ENCODE assay signal across 8 cellular contexts in the genomic region with DNA sequence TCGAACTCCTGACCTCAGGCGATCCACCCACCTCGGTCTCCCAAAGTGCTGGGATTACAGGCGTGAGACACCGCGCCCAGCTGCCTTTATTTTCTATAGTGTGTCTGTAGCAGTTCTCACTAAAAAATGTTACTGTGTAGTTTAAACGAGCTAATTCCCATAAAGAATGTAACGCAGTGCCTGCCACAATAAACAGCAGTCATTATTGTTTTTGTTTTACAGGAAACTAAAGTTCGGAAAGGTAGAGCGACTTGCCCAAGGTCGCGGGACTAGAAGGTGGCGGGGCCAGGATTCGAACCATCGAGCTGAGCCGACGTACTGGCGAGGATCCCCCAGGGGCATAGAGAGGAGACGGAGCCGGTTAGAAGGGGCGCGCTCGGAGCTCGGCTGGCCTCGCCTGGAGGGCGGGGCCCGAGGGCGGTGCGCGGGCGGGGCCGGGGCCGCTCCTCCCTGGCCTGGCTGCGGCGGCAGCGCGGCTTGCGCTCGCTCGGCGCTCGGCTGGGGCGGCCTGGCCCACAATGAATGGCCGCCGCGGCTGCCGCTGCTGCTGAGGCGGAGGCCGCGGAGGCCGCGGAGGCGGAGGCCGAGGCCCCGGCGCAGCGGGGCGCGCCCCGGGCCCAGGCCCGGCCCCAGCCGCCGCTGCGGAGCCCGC. TPM values are rescaled to one million over a fixed set of nuclear protein-coding genes. Genes with fewer than 3 reads are reported as not detected.
A peak's percentile ranks its signal among the peaks of the same experiment; 100 is the strongest.
DNase-seq lines count a peak whose midpoint lies in the region; ATAC-seq, FAIRE-seq and TF ChIP-seq lines count a peak whose summit lies in the region.

TSS of gene NACC1 (plus strand) at position 493 of the 652 bp plus-strand sequence. CDS start 16,944 bp downstream, outside the sequence.

- no peaks in the 10 kb centered on the region for H3K9me3 ChIP-seq in A549

- FAIRE-seq in A549 (lab: Jason Lieb, UNC), result no peak

- no peak; the same call in 1 of the 2 replicates for TF ChIP-seq POLR2A in A549 (IDR thresholded peaks at IDR 0.05; ENCODE audit: low read length)

- DNase-seq in A549 (ENCODE audit: low read depth in 1 of 2, low spot score in 1 of 2) (peak; percentile 86 to 87), NCI-H460 (ENCODE audit: extremely low read depth, low read depth) (peak; percentile 79), choroid plexus epithelial cell (ENCODE audit: low read depth) (peak; percentile 89)
- DNase-seq in activated CD4-positive, alpha-beta T cell treated with anti-CD3 and anti-CD28 coated beads for 4 hours, result peak; percentile 85 to 86
- peak; percentile 72 to 90 (median 82) for DNase-seq in stimulated activated CD4-positive, alpha-beta T cell treated with anti-CD3 and anti-CD28 coated beads, Interleukin-1b, Interleukin-23, amount 100 ng/mL, for 24 hours (ENCODE audit: low read depth in 4 of 4, low spot score in 1 of 4)

- no peak for TF ChIP-seq EP300 in A549 (IDR thresholded peaks at IDR 0.05)

- CTCF ChIA-PET in A549 (lab: Yijun Ruan, JAX), result interaction anchor here (1.2 to 2.2 kb wide), 4 partner anchors 13 to 140 kb away, joined by 4 read pairs; no protein-coding TSS in a partner anchor

- ATAC-seq in A549, result peak; percentile 88 to 90
- peak; percentile 59 for ATAC-seq in GM18868 (IDR thresholded peaks at IDR 0.05; ENCODE audit: unreplicated experiment)
- peak; percentile 67 for ATAC-seq in HG03175 (IDR thresholded peaks at IDR 0.05; ENCODE audit: unreplicated experiment)

- H3K4me1 ChIP-seq in A549, result peaks cover 25% of the 10 kb centered on the region

- no peak for TF ChIP-seq RAD21 in A549 (conservative IDR thresholded peaks at IDR 0.05 in 1 of 2, IDR thresholded peaks at IDR 0.05 in 1 of 2)

- H3K27me3 ChIP-seq in layer of hippocampus (ENCODE audit: control insufficient read depth, insufficient read depth, low read length), result no peaks in the 10 kb centered on the region

- H3K4me3 ChIP-seq in A549 (peak within 1 kb of the TSS; percentile 100), choroid plexus epithelial cell (ENCODE audit: low read depth, low read length) (peak within 1 kb of the TSS; percentile 94)

- H3K4me2 ChIP-seq in A549, result peak within 1 kb of the TSS; percentile 96

- under 1% methylated on average over 19 of the region's 65 CpGs for WGBS in A549 (ENCODE audit: missing lambda C conversion rate)

- TF ChIP-seq CTCF in A549 (IDR thresholded peaks at IDR 0.05), result no peak
- TF ChIP-seq CTCF in choroid plexus epithelial cell (conservative IDR thresholded peaks at IDR 0.05; ENCODE audit: low read depth, low read length), result no peak

- H3K27ac ChIP-seq in A549 (peak within 1 kb of the TSS; percentile 98 to 99), layer of hippocampus (ENCODE audit: low read depth, low read length) (peak within 1 kb of the TSS; percentile 73)

- POLR2A ChIA-PET in A549 (lab: Yijun Ruan, JAX), result interaction anchor here (1.0 to 1.3 kb wide), 2 partner anchors 35 to 52 kb away, joined by 4 to 12 read pairs; no protein-coding TSS in a partner anchor

TF ChIP-seq in A549, 52 proteins besides CTCF, POLR2A, EP300 and RAD21:
- TF ChIP-seq CHD4 (IDR thresholded peaks at IDR 0.05; ENCODE audit: borderline replicate concordance) (peak; percentile 44; the same call in 1 of the 2 replicates), ZC3H11A (IDR thresholded peaks at IDR 0.05) (no peak), TP53 (CRISPR knock-in tag; IDR thresholded peaks at IDR 0.05) (no peak), KDM1A (IDR thresholded peaks at IDR 0.05; ENCODE audit: low read depth) (no peak), RARB (CRISPR knock-in tag; IDR thresholded peaks at IDR 0.05) (no peak), FOSB (CRISPR knock-in tag; IDR thresholded peaks at IDR 0.05) (no peak), JUN (IDR thresholded peaks at IDR 0.05) (peak in 1 of 2 experiments; percentile 52; a peak in 3 of 5 replicates), POLR2AphosphoS2 (conservative IDR thresholded peaks at IDR 0.05; ENCODE audit: low read length) (no peak), PHF8 (IDR thresholded peaks at IDR 0.05; ENCODE audit: borderline replicate concordance, low read depth) (no peak), FOSL2 (IDR thresholded peaks at IDR 0.05) (no peak), FOSL2 (CRISPR knock-in tag; IDR thresholded peaks at IDR 0.05) (no peak), CHD2 (IDR thresholded peaks at IDR 0.05; ENCODE audit: low read length, partially characterized antibody) (no peak), MAZ (IDR thresholded peaks at IDR 0.05; ENCODE audit: borderline replicate concordance, low read depth, low read length) (no peak)
- TF ChIP-seq, protein P1, sequence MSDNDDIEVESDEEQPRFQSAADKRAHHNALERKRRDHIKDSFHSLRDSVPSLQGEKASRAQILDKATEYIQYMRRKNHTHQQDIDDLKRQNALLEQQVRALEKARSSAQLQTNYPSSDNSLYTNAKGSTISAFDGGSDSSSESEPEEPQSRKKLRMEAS (IDR thresholded peaks at IDR 0.05), result peak; percentile 38
- TF ChIP-seq, protein P2, sequence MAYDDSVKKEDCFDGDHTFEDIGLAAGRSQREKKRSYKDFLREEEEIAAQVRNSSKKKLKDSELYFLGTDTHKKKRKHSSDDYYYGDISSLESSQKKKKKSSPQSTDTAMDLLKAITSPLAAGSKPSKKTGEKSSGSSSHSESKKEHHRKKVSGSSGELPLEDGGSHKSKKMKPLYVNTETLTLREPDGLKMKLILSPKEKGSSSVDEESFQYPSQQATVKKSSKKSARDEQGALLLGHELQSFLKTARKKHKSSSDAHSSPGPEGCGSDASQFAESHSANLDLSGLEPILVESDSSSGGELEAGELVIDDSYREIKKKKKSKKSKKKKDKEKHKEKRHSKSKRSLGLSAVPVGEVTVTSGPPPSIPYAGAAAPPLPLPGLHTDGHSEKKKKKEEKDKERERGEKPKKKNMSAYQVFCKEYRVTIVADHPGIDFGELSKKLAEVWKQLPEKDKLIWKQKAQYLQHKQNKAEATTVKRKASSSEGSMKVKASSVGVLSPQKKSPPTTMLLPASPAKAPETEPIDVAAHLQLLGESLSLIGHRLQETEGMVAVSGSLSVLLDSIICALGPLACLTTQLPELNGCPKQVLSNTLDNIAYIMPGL (CRISPR knock-in tag; IDR thresholded peaks at IDR 0.05; ENCODE audit: borderline replicate concordance), result no peak
- TF ChIP-seq, protein P3, sequence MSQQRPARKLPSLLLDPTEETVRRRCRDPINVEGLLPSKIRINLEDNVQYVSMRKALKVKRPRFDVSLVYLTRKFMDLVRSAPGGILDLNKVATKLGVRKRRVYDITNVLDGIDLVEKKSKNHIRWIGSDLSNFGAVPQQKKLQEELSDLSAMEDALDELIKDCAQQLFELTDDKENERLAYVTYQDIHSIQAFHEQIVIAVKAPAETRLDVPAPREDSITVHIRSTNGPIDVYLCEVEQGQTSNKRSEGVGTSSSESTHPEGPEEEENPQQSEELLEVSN (IDR thresholded peaks at IDR 0.05; ENCODE audit: borderline replicate concordance, low read depth), result no peak
- TF ChIP-seq, protein P4, sequence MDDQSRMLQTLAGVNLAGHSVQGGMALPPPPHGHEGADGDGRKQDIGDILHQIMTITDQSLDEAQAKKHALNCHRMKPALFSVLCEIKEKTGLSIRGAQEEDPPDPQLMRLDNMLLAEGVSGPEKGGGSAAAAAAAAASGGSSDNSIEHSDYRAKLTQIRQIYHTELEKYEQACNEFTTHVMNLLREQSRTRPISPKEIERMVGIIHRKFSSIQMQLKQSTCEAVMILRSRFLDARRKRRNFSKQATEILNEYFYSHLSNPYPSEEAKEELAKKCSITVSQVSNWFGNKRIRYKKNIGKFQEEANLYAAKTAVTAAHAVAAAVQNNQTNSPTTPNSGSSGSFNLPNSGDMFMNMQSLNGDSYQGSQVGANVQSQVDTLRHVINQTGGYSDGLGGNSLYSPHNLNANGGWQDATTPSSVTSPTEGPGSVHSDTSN (IDR thresholded peaks at IDR 0.05), result no peak

RNA-seq across cellular contexts. Expression of gene NACC1, which starts in this region (rescaled TPM):
- polyA plus RNA-seq in A549 (2011; rRNA removed) (26.1 and 30.0 TPM in 2 replicates), A549 (2017; fragmentation: RNase III; extraction: RNeasy Plus Mini Kit Qiagen cat#74134 plus additional on column Dnase treatment) (32.4 to 39.8 TPM (median 37.9 TPM) in 3 replicates)
- polyA plus RNA-seq in A549 (2012; cell fraction: cytosol; rRNA removed), result 117 and 155 TPM in 2 replicates
- polyA plus RNA-seq in A549 (2012; cell fraction: nucleus; rRNA removed), result 158 and 206 TPM in 2 replicates
- polyA minus RNA-seq in A549 (2011; rRNA and poly(A)+ RNA removed), result 20.0 and 30.9 TPM in 2 replicates
- 32.0 and 35.3 TPM in 2 replicates for total RNA-seq in NCI-H460 (2014; rRNA removed; shearing (Covaris generic))
- polyA plus RNA-seq in NCI-H460 (2014; cell fraction: nucleus; rRNA removed), result 24.8 and 58.7 TPM in 2 replicates

Comparison
In these comparisons a context has a peak if more than half of its experiments do, and no peak if none do; other contexts are left out.
1. Peak in every context shown above with its lines: DNase-seq, ATAC-seq, H3K4me3 ChIP-seq and H3K27ac ChIP-seq.